Comparison of ENCODE assay signal across 8 cellular contexts in the genomic region with DNA sequence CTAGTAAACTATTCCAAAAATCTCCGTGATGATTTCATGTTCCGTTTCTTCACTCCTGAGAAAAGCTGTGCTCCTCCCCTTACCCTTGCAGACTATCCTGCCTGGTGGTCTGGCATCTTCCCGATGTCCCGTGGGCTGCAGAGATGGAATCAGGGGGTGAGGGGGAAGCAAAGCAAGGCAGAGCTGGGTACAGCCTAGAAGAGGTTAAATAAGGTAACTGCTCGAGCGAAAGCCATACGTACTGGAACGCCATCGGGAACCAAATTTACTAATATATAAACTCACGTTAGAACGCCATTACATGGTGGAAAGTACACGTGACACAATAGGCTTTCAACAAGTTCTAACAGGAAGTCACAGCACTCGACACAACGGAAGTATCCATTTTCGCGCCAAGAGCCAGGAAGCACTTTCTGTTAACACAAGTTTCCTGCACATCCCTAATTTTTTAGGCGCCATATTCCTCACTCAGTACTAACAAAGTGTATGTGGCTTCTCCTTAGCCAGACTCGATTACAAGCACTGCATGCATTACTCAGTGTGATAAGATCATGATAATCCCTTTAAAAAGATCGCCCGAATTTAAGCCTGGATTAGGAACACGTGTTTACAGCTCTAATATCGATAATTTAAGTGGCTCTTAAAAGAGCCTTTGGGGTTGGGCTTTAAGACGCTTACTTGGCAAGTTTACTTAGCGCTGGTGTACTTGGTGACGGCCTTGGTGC.
DNase-seq lines count a peak whose midpoint lies in the region; ATAC-seq, FAIRE-seq and TF ChIP-seq lines count a peak whose summit lies in the region.

No MANE protein-coding gene starts in this region.

- H2AFZ ChIP-seq in GM23338 (no peak overlapping the region), GM12878 (ENCODE audit: control insufficient read depth, low read depth, low read length) (peak overlapping the region; percentile 43)

- POLR2A ChIA-PET in GM12878 (lab: Charles Lee): interaction anchor here (0.7 to 4.0 kb wide), 9 partner anchors 10 to 747 kb away, joined by 3 to 62 read pairs (median 5); a partner anchor contains a TSS

- H3K4me1 Mint-ChIP-seq in GM23338: peaks cover 23% of the 10 kb centered on the region

- H4K20me1 ChIP-seq in GM23338 (replicated peaks; ENCODE audit: insufficient read depth) (no peaks in the 10 kb centered on the region), GM12878 (ENCODE audit: control insufficient read depth, insufficient read depth) (no peaks in the 10 kb centered on the region)

- FAIRE-seq in GM12878 (lab: Jason Lieb, UNC): peak; percentile 81

- H3K4me1 ChIP-seq in GM23338 (ENCODE audit: insufficient read depth) (peaks cover 13% of the 10 kb centered on the region; the same call in 1 of the 2 replicates), GM12878 (ENCODE audit: control insufficient read depth, insufficient read depth, low read length) (peaks cover 10% of the 10 kb centered on the region; the same call in 1 of the 2 replicates), iPS-15b (ENCODE audit: control insufficient read depth, insufficient read depth, low read length) (peaks cover 9% of the 10 kb centered on the region), skeletal muscle satellite cell (ENCODE audit: control insufficient read depth, insufficient read depth, low read length) (peaks cover 3% of the 10 kb centered on the region)

- H3K9me3 Mint-ChIP-seq in GM23338: peaks cover 2% of the 10 kb centered on the region; the same call in 1 of the 3 replicates

- no peak for TF ChIP-seq CTCF in GM23338 (conservative IDR thresholded peaks at IDR 0.05; ENCODE audit: low read depth in 2 of 2)
- no peak for TF ChIP-seq CTCF in GM12878 (IDR thresholded peaks at IDR 0.05 in 2 of 3, conservative IDR thresholded peaks at IDR 0.05 in 1 of 3; ENCODE audit: control insufficient read depth in 2 of 3, extremely low read depth in 1 of 3, insufficient read depth in 1 of 3, low read depth in 3 of 3, low read length in 3 of 3)

- in situ Hi-C loops in GM12878 (cut with MboI): loop anchor here (5.0 kb wide), 1 partner anchor 1114 kb away; a partner anchor contains a TSS

- no TSS peak for BruUV-seq in GM12878 (replicated peaks; lab: Mats Ljungman, UMichigan)

- peaks cover 23% of the 10 kb centered on the region for H3K27me3 Mint-ChIP-seq in GM23338 (ENCODE audit: insufficient read depth, low read depth, poor library complexity)

- peaks cover 6% of the 10 kb centered on the region; the same call in 1 of the 2 replicates for H3F3A ChIP-seq in GM23338 (replicated peaks; ENCODE audit: low read depth)

- H3K4me3 Mint-ChIP-seq in GM23338: no peak overlapping the region

- no peak overlapping the region for H3K27ac Mint-ChIP-seq in GM23338

- H3K27me3 ChIP-seq in GM23338 (ENCODE audit: insufficient read depth) (no peaks in the 10 kb centered on the region), GM12878 (replicated peaks in 1 of 2; ENCODE audit: control insufficient read depth in 2 of 2, insufficient read depth in 2 of 2, low read length in 1 of 2) (no peaks in the 10 kb centered on the region), iPS-15b (ENCODE audit: control insufficient read depth, insufficient read depth, low read length) (no peaks in the 10 kb centered on the region), skeletal muscle satellite cell (ENCODE audit: control insufficient read depth, insufficient read depth, low read length) (no peaks in the 10 kb centered on the region)

- CTCF ChIA-PET in GM12878 (lab: Yijun Ruan, JAX): interaction anchor here (0.6 to 5.3 kb wide), 5 partner anchors 15 to 873 kb away, joined by 3 to 31 read pairs (median 4); a partner anchor contains a TSS

- SMC1A ChIA-PET in GM12878 (lab: Charles Lee; ENCODE audit: uncharacterized antibody, unreplicated experiment): interaction anchor here (0.6 to 8.1 kb wide), 8 partner anchors 10 to 1102 kb away, joined by 3 to 96 read pairs (median 3); a partner anchor contains a TSS

- H3K36me3 ChIP-seq in GM23338 (ENCODE audit: insufficient read depth) (no peaks in the 10 kb centered on the region), GM12878 (ENCODE audit: control insufficient read depth in 2 of 2, insufficient read depth in 2 of 2, low read length in 1 of 2) (no peaks in the 10 kb centered on the region), iPS-15b (ENCODE audit: control insufficient read depth, insufficient read depth, low read length) (no peaks in the 10 kb centered on the region), skeletal muscle satellite cell (ENCODE audit: insufficient read depth, low read length) (no peaks in the 10 kb centered on the region)

- no peak for TF ChIP-seq RAD21 in GM12878 (IDR thresholded peaks at IDR 0.05; ENCODE audit: insufficient read depth, low read depth, low read length)

- H3K4me3 ChIP-seq in GM23338 (peak overlapping the region; percentile 82), GM12878 (peak overlapping the region; percentile 92), iPS-15b (ENCODE audit: low read depth, low read length) (peak overlapping the region; percentile 90), skeletal muscle satellite cell (ENCODE audit: low read length) (peak overlapping the region; percentile 76)

- peak overlapping the region; percentile 94 for H3K9ac ChIP-seq in GM12878 (ENCODE audit: control insufficient read depth, insufficient read depth, low read length)
- peak overlapping the region; percentile 100 for H3K9ac ChIP-seq in iPS-15b (ENCODE audit: low read depth, low read length)
- H3K9ac ChIP-seq in skeletal muscle satellite cell (ENCODE audit: low read depth, low read length): peak overlapping the region; percentile 76

- intact Hi-C loops in GM12878 (cut with micrococcal nuclease; ENCODE audit: unreplicated experiment): loop anchor here (1.0 to 2.0 kb wide), 2 partner anchors 14 to 669 kb away; a partner anchor contains a TSS

- H3K9me3 ChIP-seq in GM12878 (replicated peaks; ENCODE audit: control insufficient read depth, insufficient read depth, low read length) (no peaks in the 10 kb centered on the region), iPS-15b (ENCODE audit: control insufficient read depth, insufficient read depth, low read length) (no peaks in the 10 kb centered on the region), skeletal muscle satellite cell (replicated peaks; ENCODE audit: low read length) (no peaks in the 10 kb centered on the region)

- H3K4me2 ChIP-seq in GM23338: peak overlapping the region; percentile 88
- peak overlapping the region; percentile 95 for H3K4me2 ChIP-seq in GM12878 (ENCODE audit: control insufficient read depth, insufficient read depth)
- peak overlapping the region; percentile 81 for H3K4me2 ChIP-seq in skeletal muscle satellite cell (ENCODE audit: low read length)

- H3K27ac ChIP-seq in GM23338 (ENCODE audit: low read depth): peak overlapping the region; percentile 100
- peak overlapping the region; percentile 90 for H3K27ac ChIP-seq in GM12878 (ENCODE audit: control insufficient read depth, insufficient read depth)

- no peak for TF ChIP-seq EP300 in GM12878 (IDR thresholded peaks at IDR 0.05; ENCODE audit: borderline replicate concordance in 1 of 2, control insufficient read depth in 1 of 2, low read depth in 2 of 2, low read length in 2 of 2)

- H3K9me2 ChIP-seq in GM23338 (ENCODE audit: insufficient read depth): no peaks in the 10 kb centered on the region

- H3K79me2 ChIP-seq in GM23338 (replicated peaks; ENCODE audit: insufficient read depth): peaks cover 52% of the 10 kb centered on the region
- H3K79me2 ChIP-seq in GM12878 (ENCODE audit: control insufficient read depth, insufficient read depth, low read length): peaks cover 53% of the 10 kb centered on the region

- peaks cover 30% of the 10 kb centered on the region; the same call in 2 of the 3 replicates for H3K36me3 Mint-ChIP-seq in GM23338 (ENCODE audit: low read depth)

- RAD21 ChIA-PET in GM12878 (lab: Charles Lee; ENCODE audit: unreplicated experiment): interaction anchor here (0.6 to 3.0 kb wide), 6 partner anchors 11 to 1123 kb away, joined by 3 to 40 read pairs (median 5); a partner anchor contains a TSS

- peak; percentile 86 for TF ChIP-seq POLR2A in GM12878 (IDR thresholded peaks at IDR 0.05; ENCODE audit: low read depth, low read length)

- WGBS in GM12878 (ENCODE audit: insufficient coverage, insufficient replicate concordance, low lambda C conversion rate, missing lambda C conversion rate): under 1% methylated on average over 25 of the region's 25 CpGs

- peak; percentile 78 for DNase-seq in CMK (ENCODE audit: low read depth)
- DNase-seq in GM23338 (ENCODE audit: low spot score): peak; percentile 85
- peak; percentile 60 to 75 for DNase-seq in NCI-H1930 (lab: John Stamatoyannopoulos, UW)
- DNase-seq in T-helper 1 cell: peak; percentile 45 to 91 (median 69)
- DNase-seq in GM12878 (ENCODE audit: low read depth, low spot score): peak; percentile 84

- ATAC-seq in GM23338 (peak; percentile 28), GM12878 (peak; percentile 53), HG02981 (IDR thresholded peaks at IDR 0.05; ENCODE audit: unreplicated experiment) (no peak)

TF ChIP-seq in GM23338, 12 proteins besides CTCF, POLR2A, EP300 and RAD21 (continues in another document):
- TF ChIP-seq CREB1 (CRISPR knock-in tag; IDR thresholded peaks at IDR 0.05; ENCODE audit: low read depth) (no peak), POLR2AphosphoS5 (IDR thresholded peaks at IDR 0.05; ENCODE audit: low read depth) (peak; percentile 73), JUNB (IDR thresholded peaks at IDR 0.05; ENCODE audit: unreplicated experiment) (no peak)

TF ChIP-seq in GM12878, 131 proteins besides CTCF, POLR2A, EP300 and RAD21 (continues in another document):
- TF ChIP-seq, protein P1, sequence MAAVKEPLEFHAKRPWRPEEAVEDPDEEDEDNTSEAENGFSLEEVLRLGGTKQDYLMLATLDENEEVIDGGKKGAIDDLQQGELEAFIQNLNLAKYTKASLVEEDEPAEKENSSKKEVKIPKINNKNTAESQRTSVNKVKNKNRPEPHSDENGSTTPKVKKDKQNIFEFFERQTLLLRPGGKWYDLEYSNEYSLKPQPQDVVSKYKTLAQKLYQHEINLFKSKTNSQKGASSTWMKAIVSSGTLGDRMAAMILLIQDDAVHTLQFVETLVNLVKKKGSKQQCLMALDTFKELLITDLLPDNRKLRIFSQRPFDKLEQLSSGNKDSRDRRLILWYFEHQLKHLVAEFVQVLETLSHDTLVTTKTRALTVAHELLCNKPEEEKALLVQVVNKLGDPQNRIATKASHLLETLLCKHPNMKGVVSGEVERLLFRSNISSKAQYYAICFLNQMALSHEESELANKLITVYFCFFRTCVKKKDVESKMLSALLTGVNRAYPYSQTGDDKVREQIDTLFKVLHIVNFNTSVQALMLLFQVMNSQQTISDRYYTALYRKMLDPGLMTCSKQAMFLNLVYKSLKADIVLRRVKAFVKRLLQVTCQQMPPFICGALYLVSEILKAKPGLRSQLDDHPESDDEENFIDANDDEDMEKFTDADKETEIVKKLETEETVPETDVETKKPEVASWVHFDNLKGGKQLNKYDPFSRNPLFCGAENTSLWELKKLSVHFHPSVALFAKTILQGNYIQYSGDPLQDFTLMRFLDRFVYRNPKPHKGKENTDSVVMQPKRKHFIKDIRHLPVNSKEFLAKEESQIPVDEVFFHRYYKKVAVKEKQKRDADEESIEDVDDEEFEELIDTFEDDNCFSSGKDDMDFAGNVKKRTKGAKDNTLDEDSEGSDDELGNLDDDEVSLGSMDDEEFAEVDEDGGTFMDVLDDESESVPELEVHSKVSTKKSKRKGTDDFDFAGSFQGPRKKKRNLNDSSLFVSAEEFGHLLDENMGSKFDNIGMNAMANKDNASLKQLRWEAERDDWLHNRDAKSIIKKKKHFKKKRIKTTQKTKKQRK (IDR thresholded peaks at IDR 0.05; ENCODE audit: low read depth, low read length): no peak
